In genomic region chr6:46221221-46221793, GRCh38 we compare ENCODE assay signal across 8 cellular contexts. TPM values are rescaled to one million over a fixed set of nuclear protein-coding genes. Genes with fewer than 3 reads are reported as not detected.
A peak's percentile ranks its signal among the peaks of the same experiment; 100 is the strongest.
DNase-seq lines count a peak whose midpoint lies in the region; ATAC-seq and TF ChIP-seq lines count a peak whose summit lies in the region.

No MANE protein-coding gene starts in this region.

- H3K36me3 Mint-ChIP-seq in activated T-helper 17 cell treated with anti-CD3 and anti-CD28 coated beads, Interleukin-2, amount 50 U/mL, for 72 hours (ENCODE audit: low read depth) = no peaks in the 10 kb centered on the region
- no peaks in the 10 kb centered on the region for H3K36me3 Mint-ChIP-seq in activated T-helper 2 cell treated with anti-CD3 and anti-CD28 coated beads, Interferon-gamma antibody, Interleukin-2, Interleukin-4, amounts not matched to agents 10 μg/mL and 5 μg/mL and 100 μg/mL, durations not matched to agents 14 hours and 24 hours and 36 hours (ENCODE audit: low read depth)

- H3K4me1 ChIP-seq in right atrium auricular region = peaks cover 0 to 25% of the 10 kb centered on the region in 2 donors
- peaks cover 0 to 44% (median 25%) of the 10 kb centered on the region in 6 donors for H3K4me1 ChIP-seq in spleen

- in situ Hi-C loops in Caki2 (cut with HindIII; ENCODE audit: low pct_unique_long_range_greater_than_20kb, low sequenced_read_pairs) = no loop called here

- DNase-seq in Caki2 (ENCODE audit: low read depth) = peak; percentile 6
- peak; percentile 4 for DNase-seq in NCI-H2107 (lab: John Stamatoyannopoulos, UW)
- no peak for DNase-seq in right atrium auricular region (ENCODE audit: low spot score)
- no peak for DNase-seq in spleen
- no peak for DNase-seq in activated T-helper 2 cell treated with anti-CD3 and anti-CD28 coated beads, Interferon-gamma antibody, Interleukin-2, Interleukin-4, amounts not matched to agents 10 μg/mL and 5 μg/mL and 100 μg/mL, durations not matched to agents 14 hours and 24 hours and 36 hours (ENCODE audit: low spot score)

- no peak for TF ChIP-seq POLR2A in spleen (IDR thresholded peaks at IDR 0.05)

- peaks cover 8% of the 10 kb centered on the region for H3K27me3 Mint-ChIP-seq in activated T-helper 17 cell treated with anti-CD3 and anti-CD28 coated beads, Interleukin-2, amount 50 U/mL, for 72 hours
- peaks cover 20% of the 10 kb centered on the region for H3K27me3 Mint-ChIP-seq in activated T-helper 2 cell treated with anti-CD3 and anti-CD28 coated beads, Interferon-gamma antibody, Interleukin-2, Interleukin-4, amounts not matched to agents 10 μg/mL and 5 μg/mL and 100 μg/mL, durations not matched to agents 14 hours and 24 hours and 36 hours (ENCODE audit: low read depth)

- no peak overlapping the region for H3K4me3 ChIP-seq in right atrium auricular region
- H3K4me3 ChIP-seq in spleen = no peak overlapping the region

- intact Hi-C loops in spleen (cut with DNase I; ENCODE audit: low total_unique reads) = loop anchor here (5.0 kb wide), 1 partner anchor 406 kb away; no protein-coding TSS in a partner anchor
- intact Hi-C loops in activated T-helper 2 cell treated with anti-CD3 and anti-CD28 coated beads, Interferon-gamma antibody, Interleukin-2, Interleukin-4, amounts not matched to agents 10 μg/mL and 5 μg/mL and 100 μg/mL, durations not matched to agents 14 hours and 24 hours and 36 hours (cut with micrococcal nuclease) = no loop called here

- no peak overlapping the region for H3K4me3 Mint-ChIP-seq in activated T-helper 17 cell treated with anti-CD3 and anti-CD28 coated beads, Interleukin-2, amount 50 U/mL, for 72 hours
- H3K4me3 Mint-ChIP-seq in activated T-helper 2 cell treated with anti-CD3 and anti-CD28 coated beads, Interferon-gamma antibody, Interleukin-2, Interleukin-4, amounts not matched to agents 10 μg/mL and 5 μg/mL and 100 μg/mL, durations not matched to agents 14 hours and 24 hours and 36 hours (ENCODE audit: low read depth) = no peak overlapping the region

- H3K9me3 ChIP-seq in right atrium auricular region (no peaks in the 10 kb centered on the region), spleen (no peaks in the 10 kb centered on the region)

- H3K27me3 ChIP-seq in right atrium auricular region (no peaks in the 10 kb centered on the region), spleen (replicated peaks in 1 of 7) (no peaks in the 10 kb centered on the region)

- H3K9me3 Mint-ChIP-seq in activated T-helper 17 cell treated with anti-CD3 and anti-CD28 coated beads, Interleukin-2, amount 50 U/mL, for 72 hours = no peaks in the 10 kb centered on the region
- H3K9me3 Mint-ChIP-seq in activated T-helper 2 cell treated with anti-CD3 and anti-CD28 coated beads, Interferon-gamma antibody, Interleukin-2, Interleukin-4, amounts not matched to agents 10 μg/mL and 5 μg/mL and 100 μg/mL, durations not matched to agents 14 hours and 24 hours and 36 hours = no peaks in the 10 kb centered on the region

- peak; percentile 79 for ATAC-seq in GM19035 (IDR thresholded peaks at IDR 0.05; ENCODE audit: unreplicated experiment)
- peak; percentile 61 for ATAC-seq in HG03064 (IDR thresholded peaks at IDR 0.05; ENCODE audit: low read depth, unreplicated experiment)
- peak; percentile 53 for ATAC-seq in activated T-helper 17 cell treated with anti-CD3 and anti-CD28 coated beads, Interleukin-2, amount 50 U/mL, for 72 hours (replicated peaks)

- H3K27ac ChIP-seq in right atrium auricular region = no peak overlapping the region
- peak overlapping the region in 1 of 8 donors; percentile 54 for H3K27ac ChIP-seq in spleen

- H3K36me3 ChIP-seq in right atrium auricular region (peaks cover 8% of the 10 kb centered on the region), spleen (no peaks in the 10 kb centered on the region)

- WGBS in spleen, 5 donors = 46 to 51% (median 49%) methylated on average over 4 of the region's 4 CpGs

- TF ChIP-seq CTCF in right atrium auricular region (IDR thresholded peaks at IDR 0.05) (peak; percentile 65 to 85), spleen (IDR thresholded peaks at IDR 0.05 in 8 of 11, conservative IDR thresholded peaks at IDR 0.05 in 3 of 11) (peak; percentile 35 to 80 (median 71))

- no peak overlapping the region for H3K27ac Mint-ChIP-seq in activated T-helper 17 cell treated with anti-CD3 and anti-CD28 coated beads, Interleukin-2, amount 50 U/mL, for 72 hours
- no peak overlapping the region for H3K27ac Mint-ChIP-seq in activated T-helper 2 cell treated with anti-CD3 and anti-CD28 coated beads, Interferon-gamma antibody, Interleukin-2, Interleukin-4, amounts not matched to agents 10 μg/mL and 5 μg/mL and 100 μg/mL, durations not matched to agents 14 hours and 24 hours and 36 hours

- H3K4me1 Mint-ChIP-seq in activated T-helper 17 cell treated with anti-CD3 and anti-CD28 coated beads, Interleukin-2, amount 50 U/mL, for 72 hours = peaks cover 4% of the 10 kb centered on the region
- peaks cover 7% of the 10 kb centered on the region for H3K4me1 Mint-ChIP-seq in activated T-helper 2 cell treated with anti-CD3 and anti-CD28 coated beads, Interferon-gamma antibody, Interleukin-2, Interleukin-4, amounts not matched to agents 10 μg/mL and 5 μg/mL and 100 μg/mL, durations not matched to agents 14 hours and 24 hours and 36 hours (ENCODE audit: low read depth)

RNA-seq across cellular contexts. Expression of gene ENPP5, which starts 50.5 kb away (rescaled TPM):
- 0.09 and 0.74 TPM in 2 replicates for total RNA-seq in Caki2 (2014; rRNA removed; shearing (Covaris generic); ENCODE audit: low replicate concordance)
- under 1 TPM in 1 of 2 donors, not detected in 1; 0.45 TPM for total RNA-seq in activated T-helper 17 cell treated with anti-CD3 and anti-CD28 coated beads, Interleukin-2, amount 50 U/mL, for 72 hours
- 10 to 100 TPM in 1 of 2 donors, 1 to 10 TPM in 1; 6.2 to 17.7 TPM for total RNA-seq in right atrium auricular region
- 10 to 100 TPM in 2 of 7 donors, 1 to 10 TPM in 5; 4.2 to 13.6 (median 7.3) TPM for total RNA-seq in spleen
- 1 to 10 TPM; 1.7 to 5.0 (median 2.1) TPM for polyA plus RNA-seq in spleen
- total RNA-seq in activated T-helper 2 cell treated with anti-CD3 and anti-CD28 coated beads, Interferon-gamma antibody, Interleukin-2, Interleukin-4, amounts not matched to agents 10 μg/mL and 5 μg/mL and 100 μg/mL, durations not matched to agents 14 hours and 24 hours and 36 hours = not detected in 2 replicates

Comparison
In these comparisons a context has a peak if more than half of its experiments do, and no peak if none do; other contexts are left out.
1. DNase-seq: peak in Caki2 (single experiment) and NCI-H2107 (single experiment); none in right atrium auricular region (single experiment), spleen (single experiment) and activated T-helper 2 cell treated with anti-CD3 and anti-CD28 coated beads, Interferon-gamma antibody, Interleukin-2, Interleukin-4, amounts not matched to agents 10 μg/mL and 5 μg/mL and 100 μg/mL, durations not matched to agents 14 hours and 24 hours and 36 hours (single experiment).
2. Peak in every context shown above with its lines, with median percentiles within 50 percentile points of each other: ATAC-seq.